Comparison of ENCODE assay signal across 31 cellular contexts in genomic region chr11:46886211-46886610, GRCh38. TPM values are rescaled to one million over a fixed set of nuclear protein-coding genes. Genes with fewer than 3 reads are reported as not detected.
"Had no signal": no experiment of that assay in that cellular context is flagged by ENCODE, and none has a peak within 500 bp of the region (broad histone marks: within the 10 kb centered on the region; RNA-seq: fewer than 3 reads in every experiment).

No MANE protein-coding gene starts in this region.

- H3K27ac Mint-ChIP-seq: activated CD4-positive, alpha-beta memory T cell treated with anti-CD3 and anti-CD28 coated beads for 36 hours; activated CD4-positive, alpha-beta T cell treated with anti-CD3 and anti-CD28 coated beads for 36 hours; activated CD4-positive, alpha-beta T cell treated with anti-CD3 and anti-CD28 coated beads, Interleukin-2, amount 10 ng/mL, durations not matched to agents 24 days and 14 days; activated CD8-positive, alpha-beta memory T cell treated with anti-CD3 and anti-CD28 coated beads, Interleukin-2, amount 10 ng/mL, durations not matched to agents 7 days and 5 days; activated CD8-positive, alpha-beta T cell treated with anti-CD3 and anti-CD28 coated beads, Interleukin-2, amount 10 ng/mL, durations not matched to agents 7 days and 5 days; activated naive CD4-positive, alpha-beta T cell treated with anti-CD3 and anti-CD28 coated beads for 36 hours; activated naive CD4-positive, alpha-beta T cell treated with anti-CD3 and anti-CD28 coated beads, Interleukin-2, amount 50 U/mL, for 24 hours; activated naive CD8-positive, alpha-beta T cell treated with anti-CD3 and anti-CD28 coated beads for 36 hours; activated naive CD8-positive, alpha-beta T cell treated with anti-CD3 and anti-CD28 coated beads, Interleukin-2, amount 50 U/mL, for 24 hours; activated T-helper 1 cell treated with anti-CD3 and anti-CD28 coated beads, Interleukin-12 subunit alpha, Interleukin-12 subunit beta, Interleukin-2, Interleukin-4 antibody, amounts not matched to agents 30 ng/mL and 10 ng/mL and 1 ng/mL, durations not matched to agents 14 hours and 24 hours and 36 hours; activated T-helper 2 cell treated with anti-CD3 and anti-CD28 coated beads, Interferon-gamma antibody, Interleukin-2, Interleukin-4, amounts not matched to agents 10 μg/mL and 5 μg/mL and 100 μg/mL, durations not matched to agents 14 hours and 24 hours and 36 hours; dendritic cell treated with granulocyte-macrophage colony-stimulating factor and Interleukin-4, amounts not matched to agents 40 ng/mL and 50 ng/mL, for 4 days; endodermal cell had no signal

- DNase-seq: activated CD4-positive, alpha-beta memory T cell treated with anti-CD3 and anti-CD28 coated beads for 36 hours; activated CD4-positive, alpha-beta T cell treated with anti-CD3 and anti-CD28 coated beads for 36 hours; activated CD4-positive, alpha-beta T cell treated with anti-CD3 and anti-CD28 coated beads, Interleukin-2, amount 10 ng/mL, durations not matched to agents 24 days and 14 days; activated CD4-positive, CD25-positive, alpha-beta regulatory T cell; activated CD4-positive, CD25-positive, alpha-beta regulatory T cell treated with anti-CD3 and anti-CD28 coated beads, Interleukin-2, amount 50 U/mL, for 72 hours; activated CD8-positive, alpha-beta memory T cell treated with anti-CD3 and anti-CD28 coated beads, Interleukin-2, amount 10 ng/mL, durations not matched to agents 7 days and 5 days; activated CD8-positive, alpha-beta memory T cell treated with anti-CD3 and anti-CD28 coated beads, Interleukin-2, amount 50 U/mL, for 4 hours; activated CD8-positive, alpha-beta T cell treated with anti-CD3 and anti-CD28 coated beads, Interleukin-2, amount 10 ng/mL, durations not matched to agents 7 days and 5 days; activated effector memory CD4-positive, alpha-beta T cell treated with anti-CD3 and anti-CD28 coated beads, Interleukin-2, amount 50 U/mL, for 16 hours; activated naive CD4-positive, alpha-beta T cell treated with anti-CD3 and anti-CD28 coated beads for 36 hours; activated naive CD8-positive, alpha-beta T cell treated with anti-CD3 and anti-CD28 coated beads for 36 hours; activated naive CD8-positive, alpha-beta T cell treated with anti-CD3 and anti-CD28 coated beads, Interleukin-2, amount 50 U/mL, for 24 hours; activated T-cell treated with anti-CD3 and anti-CD28 coated beads, Interleukin-2, amount 50 U/mL, for 1 hour; activated T-cell treated with anti-CD3 and anti-CD28 coated beads, Interleukin-2, amount 50 U/mL, for 48 hours; adrenal gland; amygdala; body of pancreas; caudate nucleus; cerebellar nuclear complex; dorsolateral prefrontal cortex; effector memory CD4-positive, alpha-beta T cell; endodermal cell; foreskin fibroblast; head of caudate nucleus; T-helper 2 cell had no signal

- H3K36me3 Mint-ChIP-seq: activated CD4-positive, alpha-beta memory T cell treated with anti-CD3 and anti-CD28 coated beads for 36 hours; activated CD8-positive, alpha-beta memory T cell treated with anti-CD3 and anti-CD28 coated beads, Interleukin-2, amount 10 ng/mL, durations not matched to agents 7 days and 5 days; activated naive CD4-positive, alpha-beta T cell treated with anti-CD3 and anti-CD28 coated beads, Interleukin-2, amount 50 U/mL, for 24 hours; activated naive CD8-positive, alpha-beta T cell treated with anti-CD3 and anti-CD28 coated beads for 36 hours had no signal

- H3K4me1 ChIP-seq: adrenal gland, body of pancreas had no signal

- H3K4me3 Mint-ChIP-seq: activated CD4-positive, alpha-beta memory T cell treated with anti-CD3 and anti-CD28 coated beads for 36 hours; activated CD4-positive, alpha-beta T cell treated with anti-CD3 and anti-CD28 coated beads for 36 hours; activated CD4-positive, alpha-beta T cell treated with anti-CD3 and anti-CD28 coated beads, Interleukin-2, amount 10 ng/mL, durations not matched to agents 24 days and 14 days; activated CD8-positive, alpha-beta memory T cell treated with anti-CD3 and anti-CD28 coated beads, Interleukin-2, amount 10 ng/mL, durations not matched to agents 7 days and 5 days; activated CD8-positive, alpha-beta T cell treated with anti-CD3 and anti-CD28 coated beads, Interleukin-2, amount 10 ng/mL, durations not matched to agents 7 days and 5 days; activated naive CD4-positive, alpha-beta T cell treated with anti-CD3 and anti-CD28 coated beads for 36 hours; activated naive CD4-positive, alpha-beta T cell treated with anti-CD3 and anti-CD28 coated beads, Interleukin-2, amount 50 U/mL, for 24 hours; activated naive CD8-positive, alpha-beta T cell treated with anti-CD3 and anti-CD28 coated beads for 36 hours; activated naive CD8-positive, alpha-beta T cell treated with anti-CD3 and anti-CD28 coated beads, Interleukin-2, amount 50 U/mL, for 24 hours; activated T-helper 1 cell treated with anti-CD3 and anti-CD28 coated beads, Interleukin-12 subunit alpha, Interleukin-12 subunit beta, Interleukin-2, Interleukin-4 antibody, amounts not matched to agents 30 ng/mL and 10 ng/mL and 1 ng/mL, durations not matched to agents 14 hours and 24 hours and 36 hours; dendritic cell treated with granulocyte-macrophage colony-stimulating factor and Interleukin-4, amounts not matched to agents 40 ng/mL and 50 ng/mL, for 4 days; endodermal cell had no signal

- H3K9me3 Mint-ChIP-seq: activated CD4-positive, alpha-beta memory T cell treated with anti-CD3 and anti-CD28 coated beads for 36 hours; activated CD4-positive, alpha-beta T cell treated with anti-CD3 and anti-CD28 coated beads, Interleukin-2, amount 10 ng/mL, durations not matched to agents 24 days and 14 days; activated naive CD4-positive, alpha-beta T cell treated with anti-CD3 and anti-CD28 coated beads for 36 hours; activated naive CD4-positive, alpha-beta T cell treated with anti-CD3 and anti-CD28 coated beads, Interleukin-2, amount 50 U/mL, for 24 hours; activated naive CD8-positive, alpha-beta T cell treated with anti-CD3 and anti-CD28 coated beads for 36 hours; activated naive CD8-positive, alpha-beta T cell treated with anti-CD3 and anti-CD28 coated beads, Interleukin-2, amount 50 U/mL, for 24 hours; activated T-helper 1 cell treated with anti-CD3 and anti-CD28 coated beads, Interleukin-12 subunit alpha, Interleukin-12 subunit beta, Interleukin-2, Interleukin-4 antibody, amounts not matched to agents 30 ng/mL and 10 ng/mL and 1 ng/mL, durations not matched to agents 14 hours and 24 hours and 36 hours; activated T-helper 2 cell treated with anti-CD3 and anti-CD28 coated beads, Interferon-gamma antibody, Interleukin-2, Interleukin-4, amounts not matched to agents 10 μg/mL and 5 μg/mL and 100 μg/mL, durations not matched to agents 14 hours and 24 hours and 36 hours; dendritic cell treated with granulocyte-macrophage colony-stimulating factor and Interleukin-4, amounts not matched to agents 40 ng/mL and 50 ng/mL, for 4 days had no signal

- H3K27ac ChIP-seq: adrenal gland, body of pancreas, coronary artery, dorsolateral prefrontal cortex had no signal

- H3K27me3 Mint-ChIP-seq: activated naive CD8-positive, alpha-beta T cell treated with anti-CD3 and anti-CD28 coated beads for 36 hours had no signal

- H3K4me3 ChIP-seq: adrenal gland, body of pancreas, coronary artery, dorsolateral prefrontal cortex had no signal

- H3K9me3 ChIP-seq: adrenal gland, body of pancreas had no signal

- H3K4me1 Mint-ChIP-seq: activated naive CD4-positive, alpha-beta T cell treated with anti-CD3 and anti-CD28 coated beads, Interleukin-2, amount 50 U/mL, for 24 hours; activated naive CD8-positive, alpha-beta T cell treated with anti-CD3 and anti-CD28 coated beads, Interleukin-2, amount 50 U/mL, for 24 hours; endodermal cell had no signal

- H3K27me3 ChIP-seq: adrenal gland, body of pancreas, dorsolateral prefrontal cortex had no signal

RNA-seq across cellular contexts. Expression of gene LRP4, which starts 32.1 kb away (rescaled TPM):
- total RNA-seq: activated CD8-positive, alpha-beta T cell treated with anti-CD3 and anti-CD28 coated beads, Interleukin-2, amount 10 ng/mL, durations not matched to agents 7 days and 5 days; T-helper 1 cell treated with Interleukin-12 subunit alpha and Interleukin-12 subunit beta and Interleukin-4 antibody, amounts not matched to agents 30 ng/mL and 1 ng/mL, for 36 hours had no signal
